In genomic region chr2:109128466-109129355, GRCh38 we compare ENCODE assay signal across 8 cellular contexts. TPM values are rescaled to one million over a fixed set of nuclear protein-coding genes. Genes with fewer than 3 reads are reported as not detected.
DNase-seq lines count a peak whose midpoint lies in the region; ATAC-seq and TF ChIP-seq lines count a peak whose summit lies in the region.

TSS of gene SH3RF3 (plus strand) at chr2:109129205.

- peaks cover 50% of the 10 kb centered on the region for H3K4me1 Mint-ChIP-seq in HFFc6 (ENCODE audit: low read depth)
- H3K4me1 Mint-ChIP-seq in T-helper 2 cell treated with Interferon-gamma antibody and Interleukin-4, amounts not matched to agents 5 μg/mL and 100 μg/mL, for 36 hours (ENCODE audit: low read depth): peaks cover 18% of the 10 kb centered on the region

- peaks cover 25% of the 10 kb centered on the region for H3K27me3 ChIP-seq in colonic mucosa

- TF ChIP-seq CTCF in HFFc6 (IDR thresholded peaks at IDR 0.05) (no peak; the same call in 1 of the 2 replicates), colonic mucosa (IDR thresholded peaks at IDR 0.05) (no peak)

- no peaks in the 10 kb centered on the region for H3K4me1 ChIP-seq in colonic mucosa

- no peaks in the 10 kb centered on the region for H3K36me3 ChIP-seq in colonic mucosa

- peak within 1 kb of the TSS; percentile 96 for H3K4me3 Mint-ChIP-seq in HFFc6
- peak within 1 kb of the TSS; percentile 82 for H3K4me3 Mint-ChIP-seq in T-helper 2 cell treated with Interferon-gamma antibody and Interleukin-4, amounts not matched to agents 5 μg/mL and 100 μg/mL, for 36 hours

- H3K9me3 ChIP-seq in colonic mucosa: no peaks in the 10 kb centered on the region

- intact Hi-C loops in colonic mucosa (cut with DNase I): no loop called here
- intact Hi-C loops in left colon (cut with DNase I, micrococcal nuclease): loop anchor here (5.0 kb wide), 2 partner anchors 374 to 379 kb away; no protein-coding TSS in a partner anchor

- H3K27me3 Mint-ChIP-seq in HFFc6 (ENCODE audit: insufficient read depth): peaks cover 11% of the 10 kb centered on the region; the same call in 1 of the 2 replicates
- peaks cover 59% of the 10 kb centered on the region for H3K27me3 Mint-ChIP-seq in T-helper 2 cell treated with Interferon-gamma antibody and Interleukin-4, amounts not matched to agents 5 μg/mL and 100 μg/mL, for 36 hours (ENCODE audit: low read depth)

- H3K27ac ChIP-seq in colonic mucosa: peak within 1 kb of the TSS; percentile 57

- no peaks in the 10 kb centered on the region; the same call in 1 of the 2 replicates for H3K36me3 Mint-ChIP-seq in HFFc6 (ENCODE audit: low read depth)
- H3K36me3 Mint-ChIP-seq in T-helper 2 cell treated with Interferon-gamma antibody and Interleukin-4, amounts not matched to agents 5 μg/mL and 100 μg/mL, for 36 hours (ENCODE audit: low read depth): peaks cover 2% of the 10 kb centered on the region

- H3K9ac ChIP-seq in colonic mucosa (ENCODE audit: low read depth in 2 of 2, low read length in 2 of 2): peak within 1 kb of the TSS; percentile 38 to 76

- H3K4me3 ChIP-seq in colonic mucosa: peak within 1 kb of the TSS; percentile 70

- no peaks in the 10 kb centered on the region; the same call in 1 of the 2 replicates for H3K9me3 Mint-ChIP-seq in HFFc6
- H3K9me3 Mint-ChIP-seq in T-helper 2 cell treated with Interferon-gamma antibody and Interleukin-4, amounts not matched to agents 5 μg/mL and 100 μg/mL, for 36 hours: no peaks in the 10 kb centered on the region

- peak; percentile 49 for ATAC-seq in left colon

- H3K27ac Mint-ChIP-seq in HFFc6: peak within 1 kb of the TSS; percentile 72
- peak within 1 kb of the TSS; percentile 45 for H3K27ac Mint-ChIP-seq in T-helper 2 cell treated with Interferon-gamma antibody and Interleukin-4, amounts not matched to agents 5 μg/mL and 100 μg/mL, for 36 hours

- DNase-seq in Daoy (ENCODE audit: low read depth): peak; percentile 66
- DNase-seq in HFFc6: peak; percentile 39
- peak; percentile 18 for DNase-seq in T-helper 2 cell treated with Interferon-gamma antibody and Interleukin-4, amounts not matched to agents 5 μg/mL and 100 μg/mL, for 36 hours (ENCODE audit: low spot score)
- peak; percentile 38 for DNase-seq in colonic mucosa
- DNase-seq in left colon: peak in 1 of 2 donors; percentile 32
- peak in 2 of 3 experiments; percentile 10 to 34 for DNase-seq in stimulated activated CD4-positive, alpha-beta T cell treated with anti-CD3 and anti-CD28 coated beads, TNF-alpha, amount 100 ng/mL, for 4 hours (ENCODE audit: low read depth in 3 of 3)
- no peak for DNase-seq in SIG-M5 treated with dmso at 0.1 percent for 504 hours (lab: John Stamatoyannopoulos, UW; ENCODE audit: unreplicated experiment)
- no peak for DNase-seq in NOMO-1 treated with dmso at 0.1 percent for 144 hours (lab: John Stamatoyannopoulos, UW; ENCODE audit: unreplicated experiment)

RNA-seq across cellular contexts. Expression of gene SH3RF3, which starts in this region (rescaled TPM):
- 3.0 and 3.3 TPM in 2 replicates for total RNA-seq in Daoy (2014; rRNA removed; shearing (Covaris generic))
- 1 to 10 TPM; 2.4 to 4.4 (median 3.7) TPM for total RNA-seq in HFFc6 (2021; fragmentation: NEBNext Ultra II Directional; extraction: Animal tissue kit (Norgen Biotek cat#: 25700))
- total RNA-seq in colonic mucosa: 1 to 10 TPM; 1.3 to 2.5 TPM
- 1 to 10 TPM; 1.3 to 2.7 TPM for total RNA-seq in left colon

Comparison
In these comparisons a context has a peak if more than half of its experiments do, and no peak if none do; other contexts are left out.
1. DNase-seq: peak in Daoy (single experiment), HFFc6 (single experiment), T-helper 2 cell treated with Interferon-gamma antibody and Interleukin-4, amounts not matched to agents 5 μg/mL and 100 μg/mL, for 36 hours (single experiment), colonic mucosa (single experiment) and stimulated activated CD4-positive, alpha-beta T cell treated with anti-CD3 and anti-CD28 coated beads, TNF-alpha, amount 100 ng/mL, for 4 hours (2 of 3); none in SIG-M5 treated with dmso at 0.1 percent for 504 hours (single experiment) and NOMO-1 treated with dmso at 0.1 percent for 144 hours (single experiment).